Comparison of ENCODE assay signal across 17 cellular contexts in the genomic region with DNA sequence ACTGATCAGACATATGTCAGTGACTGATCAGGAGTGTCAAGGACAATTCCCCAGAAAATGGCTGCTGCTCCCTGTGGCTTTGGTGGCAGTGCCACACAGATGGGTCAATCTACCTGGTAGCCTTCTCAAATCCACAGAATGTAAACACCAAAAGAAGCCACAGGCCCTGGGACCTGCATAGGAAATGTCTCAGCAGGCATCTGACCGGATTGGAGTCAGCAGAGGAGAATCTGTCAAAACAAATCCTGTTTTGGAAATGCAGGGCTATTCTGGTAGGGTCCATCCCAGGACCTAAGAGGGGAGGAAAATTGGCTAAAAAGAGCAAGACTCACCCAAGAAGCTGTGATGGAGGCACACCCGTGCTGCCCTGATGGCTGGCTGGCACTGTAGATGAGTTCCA. TPM values are rescaled to one million over a fixed set of nuclear protein-coding genes. Genes with fewer than 3 reads are reported as not detected.
A peak's percentile ranks its signal among the peaks of the same experiment; 100 is the strongest.
DNase-seq lines count a peak whose midpoint lies in the region; ATAC-seq, FAIRE-seq and TF ChIP-seq lines count a peak whose summit lies in the region.
"Had no signal": no experiment of that assay in that cellular context is flagged by ENCODE, and none has a peak within 500 bp of the region (broad histone marks: within the 10 kb centered on the region; RNA-seq: fewer than 3 reads in every experiment).

No MANE protein-coding gene starts in this region.

- peak overlapping the region; percentile 43; the same call in 1 of the 2 replicates for H2BK20ac ChIP-seq in IMR-90 (ENCODE audit: low read depth, low read length)

- ATAC-seq in IMR-90 (ENCODE audit: low read depth), result no peak
- ATAC-seq in activated CD4-positive, CD25-positive, alpha-beta regulatory T cell treated with anti-CD3 and anti-CD28 coated beads, Interleukin-2, amount 50 U/mL, for 24 hours, result no peak
- ATAC-seq: GM12878 had no signal

- TF ChIP-seq POLR2A in IMR-90 (IDR thresholded peaks at IDR 0.05; ENCODE audit: low read depth, low read length), result no peak
- TF ChIP-seq POLR2A in esophagus muscularis mucosa (IDR thresholded peaks at IDR 0.05; ENCODE audit: low read depth), result no peak

- H3K79me2 ChIP-seq in parathyroid adenoma, result no peaks in the 10 kb centered on the region

- H3K4me3 ChIP-seq in IMR-90 (ENCODE audit: insufficient read depth, low read depth, low read length), result no peak overlapping the region
- no peak overlapping the region for H3K4me3 ChIP-seq in bronchial epithelial cell (ENCODE audit: low read depth, low read length)
- no peak overlapping the region for H3K4me3 ChIP-seq in esophagus muscularis mucosa
- H3K4me3 ChIP-seq in parathyroid adenoma (ENCODE audit: low read depth, low read length), result no peak overlapping the region
- H3K4me3 ChIP-seq: GM12878 had no signal

- H2AFZ ChIP-seq in IMR-90 (replicated peaks; ENCODE audit: low read length, poor library complexity) (peak overlapping the region; percentile 41), parathyroid adenoma (peak overlapping the region; percentile 48)

- H3K36me3 ChIP-seq in IMR-90 (ENCODE audit: control insufficient read depth, insufficient read depth, low read length), result no peaks in the 10 kb centered on the region
- H3K36me3 ChIP-seq in bronchial epithelial cell (ENCODE audit: control insufficient read depth, insufficient read depth, low read length), result no peaks in the 10 kb centered on the region
- H3K36me3 ChIP-seq in esophagus muscularis mucosa, result no peaks in the 10 kb centered on the region
- H3K36me3 ChIP-seq in parathyroid adenoma (ENCODE audit: control insufficient read depth, insufficient read depth, low read length), result no peaks in the 10 kb centered on the region
- H3K36me3 ChIP-seq: BE2C had no signal

- no peak overlapping the region for H2AK9ac ChIP-seq in IMR-90 (replicated peaks; ENCODE audit: low read depth, low read length, poor library complexity)

- in situ Hi-C loops in IMR-90 (cut with MboI; ENCODE audit: low sequenced_read_pairs), result no loop called here

- POLR2A ChIA-PET in IMR-90 (lab: Charles Lee; ENCODE audit: unreplicated experiment), result no interaction called here

- peaks cover 0 to 3% of the 10 kb centered on the region in 2 experiments; a peak in 1 of 4 replicates for H3K79me1 ChIP-seq in IMR-90 (ENCODE audit: low read depth in 1 of 2, low read length in 2 of 2)

- peak overlapping the region; percentile 72; the same call in 1 of the 2 replicates for H2AK5ac ChIP-seq in IMR-90 (ENCODE audit: low read depth, low read length)

- H4K91ac ChIP-seq in IMR-90 (ENCODE audit: insufficient read depth, low read depth, low read length), result peak overlapping the region; percentile 33

- dilution Hi-C loops in IMR-90 (cut with HindIII; ENCODE audit: low sequenced_read_pairs, unreplicated experiment), result no loop called here

- intact Hi-C loops in IMR-90 (cut with micrococcal nuclease) (no loop called here), esophagus muscularis mucosa (cut with DNase I) (no loop called here)

- H2BK120ac ChIP-seq in IMR-90 (ENCODE audit: low read depth, low read length), result peak overlapping the region; percentile 44; the same call in 1 of the 2 replicates

- DNase-seq in IMR-90 (no peak), bronchial epithelial cell (ENCODE audit: low read depth) (no peak), esophagus muscularis mucosa (ENCODE audit: extremely low spot score) (peak; percentile 68), NCI-H1092 (lab: John Stamatoyannopoulos, UW) (no peak)
- no peak for DNase-seq in activated effector memory CD4-positive, alpha-beta T cell treated with Interleukin-2 at 50 U/mL for 16 hours
- DNase-seq: ACHN; BE2C; Caco-2; CD4-positive, CD25-positive, alpha-beta regulatory T cell; CD8-positive, alpha-beta memory T cell; DMS79 treated with DMSO at 0.1 percent for 48 hours; H9 had no signal

- H3K4ac ChIP-seq in IMR-90 (ENCODE audit: low read depth, low read length), result peak overlapping the region; percentile 16; the same call in 1 of the 2 replicates

- no peak for TF ChIP-seq RAD21 in IMR-90 (IDR thresholded peaks at IDR 0.05; ENCODE audit: low read length)

- H3K4me2 ChIP-seq in IMR-90 (ENCODE audit: low read depth, low read length), result no peak overlapping the region
- H3K4me2 ChIP-seq in parathyroid adenoma (ENCODE audit: low read length), result no peak overlapping the region

- 0 out of 2 replicates have a peak, but pooled peaks cover 2% of the 10 kb centered on the region for H3K9me1 ChIP-seq in IMR-90 (ENCODE audit: insufficient read depth, low read length)

- CTCF ChIA-PET in IMR-90 (lab: Yijun Ruan, JAX), result interaction anchor here (0.8 kb wide), 1 partner anchor 15 kb away, joined by 3 read pairs; no protein-coding TSS in a partner anchor

- H3K56ac ChIP-seq in IMR-90 (ENCODE audit: extremely low read depth, insufficient read depth, low read length), result no peak overlapping the region

- BruUV-seq in IMR-90 (replicated peaks; lab: Mats Ljungman, UMichigan), result no TSS peak

- H3K27ac ChIP-seq in IMR-90 (ENCODE audit: insufficient read depth, low read length), result no peak overlapping the region
- H3K27ac ChIP-seq in esophagus muscularis mucosa (replicated peaks in 1 of 4), result no peak overlapping the region
- no peak overlapping the region for H3K27ac ChIP-seq in parathyroid adenoma

- TF ChIP-seq EP300 in esophagus muscularis mucosa (IDR thresholded peaks at IDR 0.05), result no peak

- H3K9me3 ChIP-seq in IMR-90 (ENCODE audit: control insufficient read depth, insufficient read depth, low read length) (no peaks in the 10 kb centered on the region), esophagus muscularis mucosa (no peaks in the 10 kb centered on the region), parathyroid adenoma (ENCODE audit: control insufficient read depth, low read length) (no peaks in the 10 kb centered on the region)
- H3K9me3 ChIP-seq: BE2C, Caco-2 had no signal

- H3K14ac ChIP-seq in IMR-90 (replicated peaks; ENCODE audit: low read depth, low read length), result peak overlapping the region; percentile 25

- H3K9ac ChIP-seq in IMR-90 (ENCODE audit: low read depth, low read length) (no peak overlapping the region), parathyroid adenoma (no peak overlapping the region)

- no peak overlapping the region for H3K18ac ChIP-seq in IMR-90 (ENCODE audit: low read depth, low read length)

- H4K20me1 ChIP-seq in IMR-90 (ENCODE audit: insufficient read depth, low read length), result no peaks in the 10 kb centered on the region

- H3K4me1 ChIP-seq in IMR-90 (ENCODE audit: control insufficient read depth, insufficient read depth, low read length), result peaks cover 22% of the 10 kb centered on the region
- peaks cover 0 to 42% (median 36%) of the 10 kb centered on the region in 4 donors for H3K4me1 ChIP-seq in esophagus muscularis mucosa
- peaks cover 11% of the 10 kb centered on the region for H3K4me1 ChIP-seq in parathyroid adenoma
- H3K4me1 ChIP-seq: Caco-2 had no signal

- H3K27me3 ChIP-seq in IMR-90 (ENCODE audit: control insufficient read depth, insufficient read depth, low read length) (no peaks in the 10 kb centered on the region), bronchial epithelial cell (ENCODE audit: control insufficient read depth, insufficient read depth, low read length) (no peaks in the 10 kb centered on the region), esophagus muscularis mucosa (no peaks in the 10 kb centered on the region), parathyroid adenoma (ENCODE audit: control insufficient read depth, insufficient read depth, low read length) (no peaks in the 10 kb centered on the region)
- H3K27me3 ChIP-seq: BE2C had no signal

- peak overlapping the region; percentile 28; the same call in 1 of the 2 replicates for H4K5ac ChIP-seq in IMR-90 (ENCODE audit: low read depth, low read length)

- H3K23ac ChIP-seq in IMR-90 (ENCODE audit: low read depth, low read length), result peak overlapping the region; percentile 25; the same call in 1 of the 2 replicates

- H4K8ac ChIP-seq in IMR-90 (ENCODE audit: low read depth in 2 of 2, low read length in 2 of 2), result peak overlapping the region in 1 of 2 experiments; percentile 34; a peak in 2 of 4 replicates

- peak; percentile 7 for FAIRE-seq in bronchial epithelial cell (lab: Jason Lieb, UNC)
- FAIRE-seq: A204.1, GM12878, H1 had no signal

- H2BK15ac ChIP-seq in IMR-90 (ENCODE audit: low read depth, low read length), result peak overlapping the region; percentile 58; the same call in 2 of the 3 replicates

- H2BK5ac ChIP-seq in IMR-90 (ENCODE audit: low read depth, low read length, poor library complexity, severe bottlenecking), result no peak overlapping the region

- WGBS in IMR-90 (ENCODE audit: extremely low coverage in 2 of 2, insufficient read length in 1 of 2), 2 experiments, result no CpG with 5 or more reads among the region's 2 CpGs
- WGBS in esophagus muscularis mucosa, result 93% methylated on average over 2 of the region's 2 CpGs

- no peak for TF ChIP-seq CTCF in IMR-90 (conservative IDR thresholded peaks at IDR 0.05; ENCODE audit: low read depth, low read length)
- no peak for TF ChIP-seq CTCF in bronchial epithelial cell (IDR thresholded peaks at IDR 0.05; ENCODE audit: insufficient read depth, low read length, severe bottlenecking)
- no peak for TF ChIP-seq CTCF in esophagus muscularis mucosa (IDR thresholded peaks at IDR 0.05)
- TF ChIP-seq CTCF in parathyroid adenoma (IDR thresholded peaks at IDR 0.05), result no peak

TF ChIP-seq in IMR-90, 13 proteins besides CTCF, POLR2A, EP300 and RAD21 (continues in another document):
- no peak for TF ChIP-seq CHD1 (IDR thresholded peaks at IDR 0.05; ENCODE audit: low read depth, low read length)
- no peak for TF ChIP-seq BHLHE40 (IDR thresholded peaks at IDR 0.05; ENCODE audit: low read depth, low read length)

RNA-seq across cellular contexts. Expression of a gene that starts 30.1 kb away (rescaled TPM):
- total RNA-seq in IMR-90 (2012; rRNA removed) (169 and 222 TPM in 2 replicates), bronchial epithelial cell (9.5 and 11.6 TPM in 2 replicates), esophagus muscularis mucosa (10 to 100 TPM; 47.2 to 73.5 (median 59.5) TPM)
- 37.5 and 38.4 TPM in 2 replicates for polyA plus RNA-seq in IMR-90 (2012; rRNA removed)
- 11.7 and 18.8 TPM in 2 replicates for polyA plus RNA-seq in IMR-90 (2012; cell fraction: cytosol; rRNA removed)
- 12.5 and 48.7 TPM in 2 replicates for polyA plus RNA-seq in IMR-90 (2012; cell fraction: nucleus; rRNA removed; ENCODE audit: low replicate concordance)

RNA-seq across cellular contexts. Expression of a gene that starts 52.0 kb away (rescaled TPM):
- 4.5 and 18.3 TPM in 2 replicates for total RNA-seq in IMR-90 (2012; rRNA removed)
- 5.1 and 6.3 TPM in 2 replicates for polyA plus RNA-seq in IMR-90 (2012; rRNA removed)
- polyA plus RNA-seq in IMR-90 (2012; cell fraction: cytosol; rRNA removed), result 0.53 and 0.99 TPM in 2 replicates
- polyA plus RNA-seq in IMR-90 (2012; cell fraction: nucleus; rRNA removed; ENCODE audit: low replicate concordance), result 0.17 and 2.4 TPM in 2 replicates
- 6.8 and 7.4 TPM in 2 replicates for total RNA-seq in bronchial epithelial cell
- 10 to 100 TPM; 13.9 to 20.7 (median 18.3) TPM for total RNA-seq in esophagus muscularis mucosa

RNA-seq across cellular contexts. Expression of a gene that starts 52.2 kb away (rescaled TPM):
- total RNA-seq in IMR-90 (2012; rRNA removed), result 21.3 and 36.1 TPM in 2 replicates
- 19.0 and 22.7 TPM in 2 replicates for polyA plus RNA-seq in IMR-90 (2012; rRNA removed)
- polyA plus RNA-seq in IMR-90 (2012; cell fraction: cytosol; rRNA removed), result 4.8 and 11.2 TPM in 2 replicates
- polyA plus RNA-seq in IMR-90 (2012; cell fraction: nucleus; rRNA removed; ENCODE audit: low replicate concordance), result 3.0 and 25.7 TPM in 2 replicates
- 23.7 and 25.0 TPM in 2 replicates for total RNA-seq in bronchial epithelial cell
- 1 to 10 TPM; 5.2 to 8.3 (median 6.4) TPM for total RNA-seq in esophagus muscularis mucosa
